8 cellular contexts compared by ENCODE assay signal in genomic region chrX:155767101-155767878, GRCh38.
DNase-seq lines count a peak whose midpoint lies in the region; ATAC-seq and TF ChIP-seq lines count a peak whose summit lies in the region.

No MANE protein-coding gene starts in this region.

- peaks cover 0 to 4% of the 10 kb centered on the region in 2 donors for H3K9me3 Mint-ChIP-seq in activated naive CD4-positive, alpha-beta T cell treated with anti-CD3 and anti-CD28 coated beads, Interleukin-2, amount 50 U/mL, for 72 hours
- peaks cover 7% of the 10 kb centered on the region for H3K9me3 Mint-ChIP-seq in osteocyte (ENCODE audit: unreplicated experiment)

- TF ChIP-seq CTCF in osteocyte (IDR thresholded peaks at IDR 0.05): no peak

- H3K36me3 Mint-ChIP-seq in activated naive CD4-positive, alpha-beta T cell treated with anti-CD3 and anti-CD28 coated beads, Interleukin-2, amount 50 U/mL, for 72 hours: no peaks in the 10 kb centered on the region
- no peaks in the 10 kb centered on the region for H3K36me3 Mint-ChIP-seq in osteocyte (ENCODE audit: unreplicated experiment)

- ATAC-seq in activated naive CD4-positive, alpha-beta T cell treated with anti-CD3 and anti-CD28 coated beads, Interleukin-2, amount 50 U/mL, for 72 hours: peak; percentile 64 to 80
- no peak for ATAC-seq in GM21825 (IDR thresholded peaks at IDR 0.05; ENCODE audit: unreplicated experiment)
- no peak for ATAC-seq in HG03457 (IDR thresholded peaks at IDR 0.05; ENCODE audit: unreplicated experiment)

- no peaks in the 10 kb centered on the region for H3K4me1 Mint-ChIP-seq in osteocyte (ENCODE audit: unreplicated experiment)

- intact Hi-C loops in head of caudate nucleus (cut with DNase I): no loop called here

- H3K27ac Mint-ChIP-seq in activated naive CD4-positive, alpha-beta T cell treated with anti-CD3 and anti-CD28 coated beads, Interleukin-2, amount 50 U/mL, for 72 hours: no peak overlapping the region
- H3K27ac Mint-ChIP-seq in osteocyte (ENCODE audit: unreplicated experiment): peak overlapping the region; percentile 65

- H3K4me3 Mint-ChIP-seq in osteocyte (ENCODE audit: unreplicated experiment): peak overlapping the region; percentile 82

- DNase-seq in SIG-M5 treated with dmso at 0.1 percent for 504 hours (lab: John Stamatoyannopoulos, UW; ENCODE audit: unreplicated experiment): peak; percentile 17
- no peak for DNase-seq in SIG-M5 (lab: John Stamatoyannopoulos, UW)
- DNase-seq in NCI-H526 treated with DMSO at 0.1 percent for 48 hours (lab: John Stamatoyannopoulos, UW): peak; percentile 70
- DNase-seq in activated naive CD4-positive, alpha-beta T cell treated with anti-CD3 and anti-CD28 coated beads, Interleukin-2, amount 50 U/mL, for 72 hours (ENCODE audit: low spot score in 2 of 2): peak in 1 of 2 donors; percentile 12
- peak in 33 of 42 donors; percentile 4 to 53 (median 22) for DNase-seq in head of caudate nucleus
- DNase-seq in osteocyte (ENCODE audit: extremely low spot score, unreplicated experiment): no peak

- H3K27me3 Mint-ChIP-seq in osteocyte (ENCODE audit: unreplicated experiment): no peaks in the 10 kb centered on the region

Comparison
In these comparisons a context has a peak if more than half of its experiments do, and no peak if none do; other contexts are left out.
1. DNase-seq: peak in SIG-M5 treated with dmso at 0.1 percent for 504 hours (single experiment), NCI-H526 treated with DMSO at 0.1 percent for 48 hours (single experiment) and head of caudate nucleus (33 of 42); none in SIG-M5 (single experiment) and osteocyte (single experiment).
2. ATAC-seq: peak in activated naive CD4-positive, alpha-beta T cell treated with anti-CD3 and anti-CD28 coated beads, Interleukin-2, amount 50 U/mL, for 72 hours (2 of 2); none in GM21825 (single experiment) and HG03457 (single experiment).